Comparison of ENCODE assay signal across 19 cellular contexts in genomic region chr1:51565009-51565408, GRCh38.
"Had no signal": no experiment of that assay in that cellular context is flagged by ENCODE, and none has a peak within 500 bp of the region (broad histone marks: within the 10 kb centered on the region; RNA-seq: fewer than 3 reads in every experiment).

No MANE protein-coding gene starts in this region.

- H3K9me3 ChIP-seq: body of pancreas, left ventricle myocardium inferior, neutrophil, ovary, prostate gland had no signal

- H3K36me3 ChIP-seq: cardiac muscle cell, left ventricle myocardium inferior, neutrophil, ovary, prostate gland had no signal

- H3K27ac ChIP-seq: body of pancreas, cardiac muscle cell, neutrophil, ovary, prostate gland had no signal

- DNase-seq: activated CD4-positive, alpha-beta T cell treated with anti-CD3 and anti-CD28 coated beads, Interleukin-2, amount 10 ng/mL, durations not matched to agents 7 days and 5 days; activated CD4-positive, CD25-positive, alpha-beta regulatory T cell treated with anti-CD3 and anti-CD28 coated beads, Interleukin-2, amount 50 U/mL, for 72 hours; activated CD8-positive, alpha-beta T cell treated with anti-CD3 and anti-CD28 coated beads, Interleukin-2, amount 10 ng/mL, durations not matched to agents 7 days and 5 days; activated gamma-delta T cell; anterior cingulate cortex; body of pancreas; cortex of kidney; foreskin fibroblast; kidney glomerular epithelial cell; left ventricle myocardium inferior; ovary; right cardiac atrium; stimulated activated CD4-positive, alpha-beta T cell treated with anti-CD3 and anti-CD28 coated beads, Interleukin-12 subunit alpha, Interleukin-12 subunit beta, amount 100 ng/mL, for 4 hours; stimulated activated CD4-positive, alpha-beta T cell treated with anti-CD3 and anti-CD28 coated beads, Interleukin-4, amount 100 ng/mL, for 4 hours; stimulated activated naive CD8-positive, alpha-beta T cell treated with anti-CD3 and anti-CD28 coated beads, Interleukin-15, Interleukin-2, amounts not matched to agents 100 U/mL and 50 U/mL, for 24 hours had no signal

- H3K4me3 ChIP-seq: body of pancreas, cardiac muscle cell, left ventricle myocardium inferior, ovary, prostate gland had no signal

- ATAC-seq: activated CD8-positive, alpha-beta T cell treated with anti-CD3 and anti-CD28 coated beads, Interleukin-2, amount 10 ng/mL, durations not matched to agents 7 days and 5 days; body of pancreas; right cardiac atrium; stimulated activated naive CD8-positive, alpha-beta T cell treated with anti-CD3 and anti-CD28 coated beads, Interleukin-15, Interleukin-2, amounts not matched to agents 100 U/mL and 50 U/mL, for 24 hours had no signal

- H3K27me3 ChIP-seq: body of pancreas, cardiac muscle cell, neutrophil, ovary had no signal

- FAIRE-seq: endometrium had no signal
